ENCODE assay signal across 8 cellular contexts in the genomic region with DNA sequence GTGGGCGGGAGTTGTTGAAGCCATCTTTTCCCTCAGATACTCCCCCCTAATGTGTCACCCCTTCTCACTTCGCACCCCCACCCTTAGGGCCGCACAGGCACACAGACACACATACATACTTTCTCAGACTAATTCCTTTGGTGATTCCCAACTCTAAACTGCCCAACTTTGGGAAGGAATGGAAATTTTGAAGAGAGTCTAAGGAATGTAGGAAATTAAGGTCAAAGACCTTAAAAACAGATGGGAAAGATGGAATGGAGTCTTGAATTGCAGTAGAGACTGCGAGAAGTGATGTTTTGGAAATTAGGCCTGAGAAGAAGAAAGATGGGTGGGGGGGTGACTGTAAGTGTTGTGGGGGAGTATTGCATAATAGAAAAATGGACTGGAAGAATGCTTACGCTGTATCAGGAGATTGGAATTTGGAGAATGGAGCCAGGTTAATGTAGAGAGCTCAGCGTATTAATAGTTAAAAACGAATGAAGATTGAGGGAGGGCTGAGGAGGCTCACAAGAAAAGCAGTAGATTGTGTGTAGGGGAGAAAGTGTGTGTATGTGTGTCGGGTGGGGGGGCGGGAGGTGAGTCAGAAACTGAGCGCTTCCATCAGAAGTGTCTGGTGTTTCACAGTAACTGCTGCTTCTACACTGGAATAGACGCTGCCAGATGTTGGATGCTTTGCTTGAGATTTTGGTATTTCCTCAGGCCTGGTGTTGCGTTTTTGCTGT. TPM values are rescaled to one million over a fixed set of nuclear protein-coding genes. Genes with fewer than 3 reads are reported as not detected.
DNase-seq lines count a peak whose midpoint lies in the region; FAIRE-seq and TF ChIP-seq lines count a peak whose summit lies in the region.

No MANE protein-coding gene starts in this region.

- peak overlapping the region; percentile 95 for H3K9ac ChIP-seq in mesenchymal stem cell (ENCODE audit: low read length)

- H3K4me3 ChIP-seq in GM12864 (ENCODE audit: low read depth, low read length) (peak overlapping the region; percentile 87), OCI-LY7 (ENCODE audit: low read depth, low read length, poor library complexity, severe bottlenecking) (peak overlapping the region; percentile 98), bronchial epithelial cell (ENCODE audit: low read depth, low read length) (peak overlapping the region; percentile 62), mesenchymal stem cell (ENCODE audit: insufficient read depth in 1 of 2, low read depth in 1 of 2, low read length in 2 of 2) (peak overlapping the region; percentile 60 to 92), urinary bladder (ENCODE audit: low read depth, low read length) (peak overlapping the region; percentile 76)

- TF ChIP-seq CTCF in GM12864 (IDR thresholded peaks at IDR 0.05; ENCODE audit: low read depth, low read length, missing control alignments) (no peak), OCI-LY7 (conservative IDR thresholded peaks at IDR 0.05; ENCODE audit: low read length) (no peak), bronchial epithelial cell (IDR thresholded peaks at IDR 0.05; ENCODE audit: insufficient read depth, low read length, severe bottlenecking) (no peak)

- no peak overlapping the region for H2BK12ac ChIP-seq in mesenchymal stem cell (ENCODE audit: low read length in 2 of 2)

- H3K14ac ChIP-seq in mesenchymal stem cell (ENCODE audit: low read length in 2 of 2), result no peak overlapping the region

- H3K27me3 ChIP-seq in bronchial epithelial cell (ENCODE audit: control insufficient read depth, insufficient read depth, low read length) (no peaks in the 10 kb centered on the region), mesenchymal stem cell (ENCODE audit: control insufficient read depth in 1 of 2, insufficient read depth in 1 of 2, low read length in 2 of 2) (no peaks in the 10 kb centered on the region)

- H3K4me1 ChIP-seq in OCI-LY7 (ENCODE audit: insufficient read depth, low read length, poor library complexity, severe bottlenecking) (peaks cover 35% of the 10 kb centered on the region), mesenchymal stem cell (ENCODE audit: control insufficient read depth, insufficient read depth, low read depth, low read length) (peaks cover 12% of the 10 kb centered on the region), urinary bladder (ENCODE audit: insufficient read depth) (no peaks in the 10 kb centered on the region)

- no peak for DNase-seq in GM12864 (ENCODE audit: low read depth)
- peak; percentile 18 for DNase-seq in OCI-LY7 (ENCODE audit: low spot score)
- DNase-seq in bronchial epithelial cell (ENCODE audit: low read depth), result peak; percentile 90
- peak; percentile 80 for DNase-seq in mesenchymal stem cell
- DNase-seq in DMS53 (lab: John Stamatoyannopoulos, UW), result no peak
- no peak for DNase-seq in mucosa of gallbladder (ENCODE audit: low spot score)
- DNase-seq in posterior cingulate gyrus, result no peak

- H3K23ac ChIP-seq in mesenchymal stem cell (ENCODE audit: low read length in 2 of 2), result no peak overlapping the region

- no peak overlapping the region for H2BK5ac ChIP-seq in mesenchymal stem cell (ENCODE audit: low read depth, low read length, poor library complexity, severe bottlenecking)

- intact Hi-C loops in OCI-LY7 (cut with micrococcal nuclease; ENCODE audit: unreplicated experiment), result loop anchor here (5.0 kb wide), 1 partner anchor 147 kb away; a partner anchor contains a TSS
- intact Hi-C loops in posterior cingulate gyrus (cut with DNase I), result loop anchor here (5.0 kb wide), 2 partner anchors 142 to 197 kb away; a partner anchor contains a TSS

- BruUV-seq in OCI-LY7 (replicated peaks; lab: Mats Ljungman, UMichigan), result no TSS peak

- peak overlapping the region; percentile 93 for H2AK5ac ChIP-seq in mesenchymal stem cell (ENCODE audit: low read length, severe bottlenecking)

- H3K36me3 ChIP-seq in OCI-LY7 (ENCODE audit: insufficient read depth, low read length), result peaks cover 45% of the 10 kb centered on the region
- peaks cover 9% of the 10 kb centered on the region for H3K36me3 ChIP-seq in bronchial epithelial cell (ENCODE audit: control insufficient read depth, insufficient read depth, low read length)
- peaks cover 15 to 30% of the 10 kb centered on the region in 2 experiments for H3K36me3 ChIP-seq in mesenchymal stem cell (ENCODE audit: control insufficient read depth in 1 of 2, insufficient read depth in 2 of 2, low read depth in 1 of 2, low read length in 2 of 2)
- no peaks in the 10 kb centered on the region for H3K36me3 ChIP-seq in urinary bladder (ENCODE audit: insufficient read depth)

- H3K4me2 ChIP-seq in OCI-LY7 (ENCODE audit: low read length) (peak overlapping the region; percentile 100), mesenchymal stem cell (ENCODE audit: low read length, poor library complexity, severe bottlenecking) (peak overlapping the region; percentile 76)

- WGBS in mesenchymal stem cell, result 0% methylated on average over 7 of the region's 12 CpGs
- 16% methylated on average over 12 of the region's 12 CpGs for WGBS in urinary bladder

- no peak overlapping the region for H2BK120ac ChIP-seq in mesenchymal stem cell (ENCODE audit: low read depth, low read length)

- peaks cover 7% of the 10 kb centered on the region for H3K79me1 ChIP-seq in mesenchymal stem cell (replicated peaks; ENCODE audit: low read length, poor library complexity, severe bottlenecking)

- H3K9me2 ChIP-seq in OCI-LY7 (ENCODE audit: insufficient read depth, low read length), result no peaks in the 10 kb centered on the region

- CTCF ChIA-PET in OCI-LY7 (lab: Charles Lee; ENCODE audit: unreplicated experiment), result no interaction called here

- no peak overlapping the region for H4K8ac ChIP-seq in mesenchymal stem cell (ENCODE audit: low read length)

- no peak overlapping the region for H2BK15ac ChIP-seq in mesenchymal stem cell (ENCODE audit: low read depth, poor library complexity, severe bottlenecking)

- POLR2A ChIA-PET in OCI-LY7 (lab: Charles Lee), result interaction anchor here (1.1 to 1.6 kb wide), 2 partner anchors 11 to 13 kb away, joined by 3 to 11 read pairs; a partner anchor contains a TSS

- H3K4ac ChIP-seq in mesenchymal stem cell (ENCODE audit: low read depth in 1 of 2, low read length in 2 of 2), result no peak overlapping the region

- H3K18ac ChIP-seq in mesenchymal stem cell (ENCODE audit: low read depth in 1 of 2, low read length in 2 of 2), result no peak overlapping the region

- H3K79me2 ChIP-seq in OCI-LY7 (ENCODE audit: insufficient read depth, low read depth, low read length), result peaks cover 65% of the 10 kb centered on the region

- H3K9me3 ChIP-seq in OCI-LY7 (ENCODE audit: low read length) (no peaks in the 10 kb centered on the region), mesenchymal stem cell (ENCODE audit: control insufficient read depth, low read length) (no peaks in the 10 kb centered on the region)

- H2AFZ ChIP-seq in OCI-LY7 (ENCODE audit: low read length) (no peak overlapping the region), mesenchymal stem cell (ENCODE audit: low read depth, low read length) (no peak overlapping the region)

- no peak for FAIRE-seq in bronchial epithelial cell (lab: Jason Lieb, UNC)

- H3K27ac ChIP-seq in OCI-LY7 (ENCODE audit: low read depth, low read length, poor library complexity, severe bottlenecking) (no peak overlapping the region), mesenchymal stem cell (ENCODE audit: low read length, poor library complexity, severe bottlenecking) (peak overlapping the region; percentile 99), urinary bladder (ENCODE audit: low read depth) (no peak overlapping the region)

- H4K20me1 ChIP-seq in OCI-LY7 (ENCODE audit: insufficient read depth, low read length), result peaks cover 12% of the 10 kb centered on the region

- H4K91ac ChIP-seq in mesenchymal stem cell (ENCODE audit: low read length), result no peak overlapping the region

RNA-seq across cellular contexts. Expression of a gene that starts 1.7 kb away (rescaled TPM):
- 42.9 and 50.5 TPM in 2 replicates for total RNA-seq in OCI-LY7 (2014; rRNA removed; shearing (Covaris generic))
- total RNA-seq in OCI-LY7 (2022) (75.8 and 85.3 TPM in 2 replicates), bronchial epithelial cell (40.2 and 44.0 TPM in 2 replicates), urinary bladder (77.0 TPM), mucosa of gallbladder (41.8 TPM)
- polyA plus RNA-seq in mesenchymal stem cell (2013, experiment 1 of 2), result 58.2 TPM
- polyA plus RNA-seq in mesenchymal stem cell (2013, experiment 2 of 2), result 59.4 TPM
- 22.1 TPM for polyA plus RNA-seq in urinary bladder

RNA-seq across cellular contexts. Expression of a gene that starts 10.0 kb away (rescaled TPM):
- 51.1 and 65.9 TPM in 2 replicates for total RNA-seq in OCI-LY7 (2014; rRNA removed; shearing (Covaris generic))
- total RNA-seq in OCI-LY7 (2022) (54.3 and 67.9 TPM in 2 replicates), bronchial epithelial cell (64.2 and 69.4 TPM in 2 replicates), urinary bladder (32.1 TPM), mucosa of gallbladder (43.8 TPM)
- 41.7 TPM for polyA plus RNA-seq in mesenchymal stem cell (2013, experiment 1 of 2)
- polyA plus RNA-seq in mesenchymal stem cell (2013, experiment 2 of 2), result 39.3 TPM
- polyA plus RNA-seq in urinary bladder, result 44.4 TPM

RNA-seq across cellular contexts. Expression of a gene that starts 24.2 kb away (rescaled TPM):
- total RNA-seq in OCI-LY7 (2014; rRNA removed; shearing (Covaris generic)), result not detected in 2 replicates
- 1.4 and 2.4 TPM in 2 replicates for total RNA-seq in OCI-LY7 (2022)
- total RNA-seq in bronchial epithelial cell, result not detected in 2 replicates
- 0.06 TPM for polyA plus RNA-seq in mesenchymal stem cell (2013, experiment 1 of 2)
- 0.14 TPM for polyA plus RNA-seq in mesenchymal stem cell (2013, experiment 2 of 2)
- 2.3 TPM for total RNA-seq in urinary bladder
- 0.76 TPM for polyA plus RNA-seq in urinary bladder
- 0.78 TPM for total RNA-seq in mucosa of gallbladder

RNA-seq across cellular contexts. Expression of a gene that starts 34.1 kb away (rescaled TPM):
- 70.9 and 78.0 TPM in 2 replicates for total RNA-seq in OCI-LY7 (2014; rRNA removed; shearing (Covaris generic))
- total RNA-seq in OCI-LY7 (2022) (54.1 and 63.1 TPM in 2 replicates), bronchial epithelial cell (19.7 and 34.9 TPM in 2 replicates), urinary bladder (22.4 TPM), mucosa of gallbladder (36.4 TPM)
- polyA plus RNA-seq in mesenchymal stem cell (2013, experiment 1 of 2), result 51.1 TPM
- polyA plus RNA-seq in mesenchymal stem cell (2013, experiment 2 of 2), result 52.4 TPM
- 49.5 TPM for polyA plus RNA-seq in urinary bladder

RNA-seq across cellular contexts. Expression of a gene that starts 34.3 kb away (rescaled TPM):
- total RNA-seq in OCI-LY7 (2014; rRNA removed; shearing (Covaris generic)), result 6.2 and 9.2 TPM in 2 replicates
- total RNA-seq in OCI-LY7 (2022) (3.4 and 3.7 TPM in 2 replicates), bronchial epithelial cell (5.0 and 8.6 TPM in 2 replicates), urinary bladder (6.8 TPM), mucosa of gallbladder (11.5 TPM)
- polyA plus RNA-seq in mesenchymal stem cell (2013, experiment 1 of 2), result 5.9 TPM
- polyA plus RNA-seq in mesenchymal stem cell (2013, experiment 2 of 2), result 5.2 TPM
- polyA plus RNA-seq in urinary bladder, result 14.0 TPM

Comparison
In these comparisons a context has a peak if more than half of its experiments do, and no peak if none do; other contexts are left out.
1. DNase-seq: peak in OCI-LY7 (single experiment), bronchial epithelial cell (single experiment) and mesenchymal stem cell (single experiment); none in GM12864 (single experiment), DMS53 (single experiment), mucosa of gallbladder (single experiment) and posterior cingulate gyrus (0 of 10).
2. Peak in every context shown above with its lines, with median percentiles within 50 percentile points of each other: H3K4me3 ChIP-seq.